28 cellular contexts compared by ENCODE assay signal in genomic region chr15:83911345-83911744, GRCh38.
"Had no signal": no experiment of that assay in that cellular context is flagged by ENCODE, and none has a peak within 500 bp of the region (broad histone marks: within the 10 kb centered on the region; RNA-seq: fewer than 3 reads in every experiment).

No MANE protein-coding gene starts in this region.

- H3K4me3 ChIP-seq: pancreas, prostate gland, skin epidermis, smooth muscle cell, spleen, suprapubic skin, testis, tibial artery, transverse colon, upper lobe of right lung, uterus had no signal

- H3K27ac ChIP-seq: neutrophil, pancreas, prostate gland, skin epidermis, spleen, suprapubic skin, testis, tibial artery, transverse colon, upper lobe of right lung, uterus had no signal

- DNase-seq: naive thymus-derived CD8-positive, alpha-beta T cell; nephron progenitor cell; nucleus accumbens; pancreas; right cardiac atrium; spleen; stimulated activated CD4-positive, alpha-beta T cell treated with anti-CD3 and anti-CD28 coated beads, Interleukin-12 subunit alpha, Interleukin-12 subunit beta, amount 100 ng/mL, for 4 hours; stimulated activated CD4-positive, alpha-beta T cell treated with anti-CD3 and anti-CD28 coated beads, Interleukin-1b, Interleukin-23, amount 100 ng/mL, for 48 hours; stimulated activated CD4-positive, alpha-beta T cell treated with anti-CD3 and anti-CD28 coated beads, Interleukin-4, amount 100 ng/mL, for 1 hour; stimulated activated CD4-positive, alpha-beta T cell treated with anti-CD3 and anti-CD28 coated beads, Interleukin-4, amount 100 ng/mL, for 4 hours; stimulated activated CD8-positive, alpha-beta memory T cell treated with anti-CD3 and anti-CD28 coated beads, Interleukin-4, amount 100 ng/mL, for 48 hours; stimulated activated naive CD4-positive, alpha-beta T cell; stimulated activated naive CD8-positive, alpha-beta T cell treated with anti-CD3 and anti-CD28 coated beads, Interleukin-15, amount 100 ng/mL, for 72 hours; stimulated activated naive CD8-positive, alpha-beta T cell treated with anti-CD3 and anti-CD28 coated beads, Interleukin-15, Interleukin-2, amounts not matched to agents 100 U/mL and 50 U/mL, for 24 hours; substantia nigra; testis; tibial artery; transverse colon; upper lobe of right lung; uterus had no signal

- H3K4me2 ChIP-seq: smooth muscle cell had no signal

- ATAC-seq: naive thymus-derived CD8-positive, alpha-beta T cell; natural killer cell treated with Interleukin-12 subunit alpha and Interleukin-12 subunit beta and Interleukin-15 and Interleukin-18, amount 100 ng/mL, for 72 hours; pancreas; right cardiac atrium; sciatic nerve; stimulated activated memory B cell treated with anti-CD40 and anti-IgM and Interleukin-4, amounts not matched to agents 10 μg/mL and 1 μg/mL and 100 μg/mL, for 72 hours; stimulated activated naive CD8-positive, alpha-beta T cell treated with anti-CD3 and anti-CD28 coated beads, Interleukin-15, amount 100 ng/mL, for 72 hours; stimulated activated naive CD8-positive, alpha-beta T cell treated with anti-CD3 and anti-CD28 coated beads, Interleukin-15, Interleukin-2, amounts not matched to agents 100 U/mL and 50 U/mL, for 24 hours; upper lobe of right lung had no signal

- H3K9me3 ChIP-seq: neutrophil, pancreas, prostate gland, suprapubic skin, testis, transverse colon, upper lobe of right lung, uterus had no signal

- H3K4me1 ChIP-seq: pancreas, prostate gland, spleen, suprapubic skin, testis, tibial artery, transverse colon, upper lobe of right lung, uterus had no signal

- FAIRE-seq: pancreas had no signal
